ENCODE assay signal across 9 cellular contexts in the genomic region with DNA sequence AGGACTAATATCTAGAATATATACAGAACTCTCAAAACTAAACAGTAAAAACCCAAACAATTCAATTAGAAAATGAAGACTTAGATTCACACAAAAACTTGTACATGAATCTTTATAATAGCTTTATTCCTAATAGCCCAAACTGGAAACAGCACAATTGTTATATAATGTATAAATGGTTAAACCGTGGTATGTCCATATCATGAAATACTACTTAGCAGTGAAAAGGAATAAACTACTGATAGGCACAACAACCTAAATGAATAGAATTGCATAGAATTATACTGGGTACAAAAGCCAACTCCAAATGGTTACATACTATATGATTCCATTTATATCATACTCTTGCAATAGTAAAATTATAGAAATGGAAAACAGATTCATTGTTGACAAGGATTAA. TPM values are rescaled to one million over a fixed set of nuclear protein-coding genes. Genes with fewer than 3 reads are reported as not detected.
"Had no signal": no experiment of that assay in that cellular context is flagged by ENCODE, and none has a peak within 500 bp of the region (broad histone marks: within the 10 kb centered on the region; RNA-seq: fewer than 3 reads in every experiment).

No MANE protein-coding gene starts in this region.

- H3K4me3 ChIP-seq: GM12878 had no signal

- FAIRE-seq: G401.6, GM12878, GM12891, GM12892, GM18507, GM19239 had no signal

- DNase-seq: GDM1, GF-D8 had no signal

- ATAC-seq: GM12878 had no signal

RNA-seq across cellular contexts. Expression of gene NEUROG3, which starts 35.9 kb away (rescaled TPM):
- total RNA-seq: G401, GM12878 had no signal
- polyA plus RNA-seq: GM12878 had no signal
